10 cellular contexts compared by ENCODE assay signal in genomic region chr17:3887394-3887793, GRCh38. TPM values are rescaled to one million over a fixed set of nuclear protein-coding genes. Genes with fewer than 3 reads are reported as not detected.
DNase-seq lines count a peak whose midpoint lies in the region; ATAC-seq, FAIRE-seq and TF ChIP-seq lines count a peak whose summit lies in the region.
"Had no signal": no experiment of that assay in that cellular context is flagged by ENCODE, and none has a peak within 500 bp of the region (broad histone marks: within the 10 kb centered on the region; RNA-seq: fewer than 3 reads in every experiment).

No MANE protein-coding gene starts in this region.

- no peak overlapping the region for H3K4me3 ChIP-seq in left ventricle myocardium inferior
- H3K4me3 ChIP-seq in muscle layer of colon (ENCODE audit: low read depth in 1 of 2, low read length in 2 of 2): no peak overlapping the region
- H3K4me3 ChIP-seq in upper lobe of right lung: no peak overlapping the region

- FAIRE-seq in H54 (lab: Jason Lieb, UNC): no peak
- FAIRE-seq in GM19239 (lab: Jason Lieb, UNC): no peak

- DNase-seq in left ventricle myocardium inferior (no peak), Right ventricle myocardium superior (no peak), upper lobe of right lung (no peak), H54 (ENCODE audit: insufficient read length, low spot score) (no peak), GM19239 (ENCODE audit: insufficient read length, low spot score) (no peak)
- DNase-seq: NCI-H1048, nephron progenitor cell had no signal

- H3K27ac ChIP-seq in left ventricle myocardium inferior (replicated peaks): peak overlapping the region; percentile 82
- H3K27ac ChIP-seq in angular gyrus (ENCODE audit: low read depth, low read length): peak overlapping the region; percentile 49
- H3K27ac ChIP-seq in muscle layer of colon (ENCODE audit: low read depth, low read length): peak overlapping the region; percentile 85
- H3K27ac ChIP-seq in upper lobe of right lung: peak overlapping the region; percentile 63

- ATAC-seq in Right ventricle myocardium superior (ENCODE audit: poor library complexity): no peak
- ATAC-seq in upper lobe of right lung: no peak
- ATAC-seq in HG02973 (IDR thresholded peaks at IDR 0.05; ENCODE audit: unreplicated experiment): no peak

- peak overlapping the region; percentile 25 for H3K9ac ChIP-seq in muscle layer of colon (ENCODE audit: low read length)

- no peak for TF ChIP-seq CTCF in left ventricle myocardium inferior (IDR thresholded peaks at IDR 0.05; ENCODE audit: borderline replicate concordance)
- no peak for TF ChIP-seq CTCF in upper lobe of right lung (IDR thresholded peaks at IDR 0.05)

- peaks cover 73% of the 10 kb centered on the region for H3K4me1 ChIP-seq in left ventricle myocardium inferior
- H3K4me1 ChIP-seq in muscle layer of colon (ENCODE audit: insufficient read depth, low read length): peaks cover 55% of the 10 kb centered on the region
- H3K4me1 ChIP-seq in upper lobe of right lung: peaks cover 49% of the 10 kb centered on the region

- H3K36me3 ChIP-seq in left ventricle myocardium inferior: peaks cover 21% of the 10 kb centered on the region
- peaks cover 21% of the 10 kb centered on the region for H3K36me3 ChIP-seq in muscle layer of colon (ENCODE audit: insufficient read depth, low read length)
- peaks cover 17% of the 10 kb centered on the region for H3K36me3 ChIP-seq in upper lobe of right lung

- H3K9me3 ChIP-seq in left ventricle myocardium inferior (replicated peaks): no peaks in the 10 kb centered on the region
- no peaks in the 10 kb centered on the region for H3K9me3 ChIP-seq in muscle layer of colon (ENCODE audit: low read length)
- no peaks in the 10 kb centered on the region for H3K9me3 ChIP-seq in upper lobe of right lung

- TF ChIP-seq POLR2A in H54 (IDR thresholded peaks at IDR 0.05; ENCODE audit: low read depth, low read length): no peak

- H3K27me3 ChIP-seq in left ventricle myocardium inferior (ENCODE audit: low read depth): no peaks in the 10 kb centered on the region
- no peaks in the 10 kb centered on the region for H3K27me3 ChIP-seq in muscle layer of colon (ENCODE audit: control insufficient read depth in 1 of 2, insufficient read depth in 2 of 2, low read length in 2 of 2)
- no peaks in the 10 kb centered on the region for H3K27me3 ChIP-seq in upper lobe of right lung

- intact Hi-C loops in left ventricle myocardium inferior (cut with micrococcal nuclease) (no loop called here), Right ventricle myocardium superior (cut with DNase I) (no loop called here), upper lobe of right lung (cut with DNase I) (no loop called here)

RNA-seq across cellular contexts. Expression of gene CAMKK1, which starts 5.5 kb away (rescaled TPM):
- 5.5 TPM for total RNA-seq in left ventricle myocardium inferior
- 4.0 TPM for total RNA-seq in Right ventricle myocardium superior
- 10.1 TPM for total RNA-seq in upper lobe of right lung

RNA-seq across cellular contexts. Expression of gene P2RX1, which starts 28.9 kb away (rescaled TPM):
- 0.55 TPM for total RNA-seq in left ventricle myocardium inferior
- total RNA-seq in Right ventricle myocardium superior: 0.08 TPM
- total RNA-seq in upper lobe of right lung: 6.8 TPM

RNA-seq across cellular contexts. Expression of gene NCBP3, which starts 41.3 kb away (rescaled TPM):
- total RNA-seq in left ventricle myocardium inferior (18.2 TPM), Right ventricle myocardium superior (13.8 TPM), upper lobe of right lung (34.9 TPM)
